Comparison of ENCODE assay signal across 1 cellular context in the genomic region with DNA sequence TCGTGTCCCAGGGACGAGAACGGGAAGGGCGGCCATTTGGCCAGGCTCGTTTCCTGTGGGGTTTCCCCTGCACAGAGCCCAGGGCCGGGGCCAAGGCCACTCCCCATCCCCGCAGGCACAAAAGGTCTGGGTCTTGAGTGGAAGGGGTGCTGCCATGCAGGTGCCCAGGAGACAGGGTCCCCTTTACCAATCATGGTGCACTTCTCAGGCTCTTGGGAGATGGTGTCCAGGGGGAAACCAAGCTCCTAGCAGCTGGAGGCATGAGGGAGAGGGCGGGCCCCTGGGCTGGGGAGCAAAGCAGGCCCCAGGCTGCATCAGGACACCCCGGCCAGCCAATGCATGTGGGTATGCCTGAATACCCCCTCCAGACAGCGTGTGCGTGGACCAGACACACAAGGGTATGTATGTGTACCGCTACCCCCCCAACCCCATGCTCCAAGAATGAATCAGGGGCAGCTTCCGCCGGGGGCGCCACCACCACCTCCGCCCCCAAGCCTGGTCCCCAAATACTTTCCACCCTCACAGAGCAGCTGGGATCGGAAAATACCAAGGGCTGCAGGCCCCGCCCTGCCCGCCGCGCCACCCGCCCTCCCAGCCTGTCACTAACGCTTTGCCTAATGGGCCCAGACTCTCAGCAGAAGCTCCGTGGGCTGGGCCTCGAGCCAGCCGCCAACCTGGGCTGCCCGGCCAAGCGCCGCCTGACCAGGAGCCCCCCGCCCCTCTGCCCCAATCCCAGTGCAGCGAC.
TF ChIP-seq lines count a peak whose summit lies in the region.

No MANE protein-coding gene starts in this region.

TF ChIP-seq in GM23338, 12 proteins besides CTCF, POLR2A, EP300 and RAD21 (continued from another document):
- TF ChIP-seq ETS1 (IDR thresholded peaks at IDR 0.05): no peak
- no peak for TF ChIP-seq STAT1 (IDR thresholded peaks at IDR 0.05; ENCODE audit: unreplicated experiment)
